ENCODE assay signal across 15 cellular contexts in the genomic region with DNA sequence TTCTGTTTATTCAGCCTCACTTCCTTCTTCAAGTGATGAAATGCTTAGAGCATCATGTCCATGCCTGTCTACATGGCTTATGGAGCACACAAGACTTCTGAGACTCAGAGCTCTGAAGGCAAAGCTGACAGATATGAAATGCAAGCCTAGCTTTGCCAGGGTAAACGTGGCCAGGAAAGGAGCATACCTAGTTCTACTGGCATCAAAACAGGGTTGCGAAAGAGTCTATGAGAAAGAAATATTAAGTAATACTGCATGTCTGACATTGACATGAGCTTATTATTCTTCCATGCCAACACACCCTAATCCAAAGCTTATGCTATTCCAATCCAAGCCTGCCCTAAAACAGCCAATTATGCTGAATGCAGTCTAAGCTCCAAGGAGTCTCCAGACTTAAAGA.
"Had no signal": no experiment of that assay in that cellular context is flagged by ENCODE, and none has a peak within 500 bp of the region (broad histone marks: within the 10 kb centered on the region; RNA-seq: fewer than 3 reads in every experiment).

No MANE protein-coding gene starts in this region.

- H3K4me1 ChIP-seq: pancreas, uterus had no signal

- DNase-seq: activated CD4-positive, alpha-beta memory T cell treated with anti-CD3 and anti-CD28 coated beads for 36 hours; activated CD8-positive, alpha-beta memory T cell treated with anti-CD3 and anti-CD28 coated beads, Interleukin-2, amount 10 ng/mL, durations not matched to agents 7 days and 5 days; activated naive CD4-positive, alpha-beta T cell treated with anti-CD3 and anti-CD28 coated beads, Interleukin-2, amount 50 U/mL, for 16 hours; activated T-cell treated with anti-CD3 and anti-CD28 coated beads, Interleukin-2, amount 50 U/mL, for 24 hours; amniotic stem cell; effector CD8-positive, alpha-beta T cell; mucosa of descending colon; naive thymus-derived CD4-positive, alpha-beta T cell; pancreas; T-cell; T1000; uterus; WERI-Rb-1 had no signal

- ATAC-seq: activated CD8-positive, alpha-beta memory T cell treated with anti-CD3 and anti-CD28 coated beads, Interleukin-2, amount 10 ng/mL, durations not matched to agents 7 days and 5 days; mucosa of descending colon; naive thymus-derived CD4-positive, alpha-beta T cell; stimulated activated effector memory CD8-positive, alpha-beta T cell treated with anti-CD3 and anti-CD28 coated beads, Interleukin-12 subunit alpha, Interleukin-12 subunit beta, amount 100 ng/mL, for 72 hours; T-cell had no signal

- H3K27ac ChIP-seq: coronary artery, pancreas, uterus, WERI-Rb-1 had no signal

- H3K9me3 ChIP-seq: mucosa of descending colon, pancreas, uterus had no signal

- H3K27me3 ChIP-seq: pancreas, uterus had no signal

- H3K4me3 ChIP-seq: coronary artery, mucosa of descending colon, pancreas, uterus had no signal

- H3K36me3 ChIP-seq: pancreas, uterus, WERI-Rb-1 had no signal
